Comparison of ENCODE assay signal across 28 cellular contexts in the genomic region with DNA sequence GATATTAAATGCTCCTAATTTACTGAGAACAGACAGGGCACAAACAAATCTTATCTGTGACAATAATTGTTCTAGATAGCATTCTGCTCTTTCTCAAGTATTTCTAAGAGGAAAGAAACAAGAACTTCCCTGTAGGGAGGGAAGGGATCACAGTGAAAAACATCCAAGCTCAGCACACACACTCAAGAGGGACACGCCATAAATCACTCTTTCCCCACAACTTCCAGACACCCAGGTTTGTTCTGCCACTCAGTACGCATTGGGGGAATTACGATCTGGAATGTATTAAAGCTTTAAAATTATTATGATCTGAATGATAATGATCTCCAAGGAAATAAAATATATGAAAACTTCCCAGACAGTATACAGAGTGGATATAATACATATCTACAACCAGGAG.
"Had no signal": no experiment of that assay in that cellular context is flagged by ENCODE, and none has a peak within 500 bp of the region (broad histone marks: within the 10 kb centered on the region; RNA-seq: fewer than 3 reads in every experiment).

No MANE protein-coding gene starts in this region.

- H3K4me1 ChIP-seq: ascending aorta, breast epithelium, colonic mucosa, esophagus squamous epithelium, gastroesophageal sphincter had no signal

- ATAC-seq: activated naive CD4-positive, alpha-beta T cell treated with anti-CD3 and anti-CD28 coated beads, Interleukin-2, amount 50 U/mL, for 72 hours; activated T-cell treated with anti-CD3 and anti-CD28 coated beads, Interleukin-2, amount 50 U/mL, for 72 hours; gastroesophageal sphincter had no signal

- H3K27ac ChIP-seq: ascending aorta, cardiac muscle cell, colonic mucosa, epithelial cell of prostate, esophagus squamous epithelium, gastroesophageal sphincter, heart right ventricle had no signal

- DNase-seq: activated CD4-positive, alpha-beta memory T cell treated with anti-CD3 and anti-CD28 coated beads, Interleukin-2, amount 10 ng/mL, durations not matched to agents 7 days and 5 days; activated CD4-positive, alpha-beta T cell treated with anti-CD3 and anti-CD28 coated beads for 4 hours; activated CD4-positive, alpha-beta T cell treated with anti-CD3 and anti-CD28 coated beads, Interleukin-2, amount 10 ng/mL, durations not matched to agents 7 days and 5 days; activated CD4-positive, alpha-beta T cell treated with anti-CD3 and anti-CD28 coated beads, Interleukin-2, amount 50 U/mL, for 4 hours; activated CD4-positive, CD25-positive, alpha-beta regulatory T cell; activated CD4-positive, CD25-positive, alpha-beta regulatory T cell treated with anti-CD3 and anti-CD28 coated beads, Interleukin-2, amount 50 U/mL, for 72 hours; activated CD8-positive, alpha-beta memory T cell treated with anti-CD3 and anti-CD28 coated beads, Interleukin-2, amount 50 U/mL, for 48 hours; activated gamma-delta T cell; activated naive CD4-positive, alpha-beta T cell; activated naive CD4-positive, alpha-beta T cell treated with anti-CD3 and anti-CD28 coated beads, Interleukin-2, amount 10 ng/mL, durations not matched to agents 7 days and 5 days; activated naive CD8-positive, alpha-beta T cell treated with anti-CD3 and anti-CD28 coated beads, Interleukin-2, amount 10 ng/mL, durations not matched to agents 7 days and 5 days; activated T-cell treated with anti-CD3 and anti-CD28 coated beads for 4 hours; activated T-cell treated with anti-CD3 and anti-CD28 coated beads, Interleukin-2, amount 50 U/mL, for 24 hours; activated T-cell treated with anti-CD3 and anti-CD28 coated beads, Interleukin-2, amount 50 U/mL, for 72 hours; central memory CD4-positive, alpha-beta T cell; cerebellar nuclear complex; colonic mucosa; effector CD8-positive, alpha-beta T cell; esophagus squamous epithelium; foreskin melanocyte; heart right ventricle; T-helper 2 cell had no signal

- H3K9me3 ChIP-seq: ascending aorta, breast epithelium, colonic mucosa, esophagus squamous epithelium, gastroesophageal sphincter, heart right ventricle had no signal

- H3K36me3 ChIP-seq: ascending aorta, breast epithelium, cardiac muscle cell, colonic mucosa had no signal

- H3K27me3 ChIP-seq: ascending aorta, breast epithelium, cardiac muscle cell, colonic mucosa, esophagus squamous epithelium, gastroesophageal sphincter, heart right ventricle had no signal

- H3K4me3 ChIP-seq: ascending aorta, breast epithelium, cardiac muscle cell, colonic mucosa, esophagus squamous epithelium, gastroesophageal sphincter, heart right ventricle had no signal
